23 cellular contexts compared by ENCODE assay signal in the genomic region with DNA sequence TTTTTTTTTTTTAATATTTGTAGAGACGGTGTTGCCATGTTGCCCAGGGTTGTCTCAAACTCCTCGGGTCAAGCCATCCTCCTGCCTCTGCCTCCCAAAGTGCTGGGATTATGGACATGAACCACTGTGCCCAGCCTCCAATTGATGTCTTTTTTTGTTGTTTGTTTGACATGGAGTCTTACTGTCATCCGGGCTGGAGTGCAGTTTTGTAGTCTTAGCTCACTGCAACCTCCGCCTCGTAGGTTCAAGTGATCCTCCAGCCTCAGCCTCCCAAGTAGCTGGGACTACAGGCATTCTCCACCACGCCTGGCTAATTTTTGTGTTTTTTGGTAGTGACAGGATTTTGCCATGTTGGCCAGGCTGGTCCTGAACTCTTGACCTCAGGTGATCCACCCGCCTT. TPM values are rescaled to one million over a fixed set of nuclear protein-coding genes. Genes with fewer than 3 reads are reported as not detected.
DNase-seq lines count a peak whose midpoint lies in the region; ATAC-seq and TF ChIP-seq lines count a peak whose summit lies in the region.
"Had no signal": no experiment of that assay in that cellular context is flagged by ENCODE, and none has a peak within 500 bp of the region (broad histone marks: within the 10 kb centered on the region; RNA-seq: fewer than 3 reads in every experiment).

No MANE protein-coding gene starts in this region.

- peaks cover 65% of the 10 kb centered on the region for H3K4me1 Mint-ChIP-seq in activated CD8-positive, alpha-beta T cell treated with anti-CD3 and anti-CD28 coated beads for 36 hours (ENCODE audit: low read depth)
- H3K4me1 Mint-ChIP-seq in activated CD8-positive, alpha-beta T cell treated with anti-CD3 and anti-CD28 coated beads, Interleukin-2, amount 10 ng/mL, durations not matched to agents 7 days and 5 days (ENCODE audit: low read depth): peaks cover 63% of the 10 kb centered on the region
- peaks cover 23 to 77% (median 52%) of the 10 kb centered on the region in 4 donors for H3K4me1 Mint-ChIP-seq in CD4-positive, CD25-positive, alpha-beta regulatory T cell
- peaks cover 54% of the 10 kb centered on the region for H3K4me1 Mint-ChIP-seq in activated naive CD8-positive, alpha-beta T cell treated with anti-CD3 and anti-CD28 coated beads for 36 hours
- H3K4me1 Mint-ChIP-seq in naive thymus-derived CD8-positive, alpha-beta T cell: peaks cover 40 to 80% (median 69%) of the 10 kb centered on the region in 4 donors

- TF ChIP-seq CTCF in activated CD8-positive, alpha-beta T cell treated with anti-CD3 and anti-CD28 coated beads for 36 hours (IDR thresholded peaks at IDR 0.05): no peak

- no peaks in the 10 kb centered on the region for H3K27me3 ChIP-seq in CD4-positive, CD25-positive, alpha-beta regulatory T cell (ENCODE audit: control insufficient read depth, insufficient read depth, low read length)
- H3K27me3 ChIP-seq: Peyer's patch had no signal

- no peak for DNase-seq in activated CD8-positive, alpha-beta T cell treated with anti-CD3 and anti-CD28 coated beads for 36 hours
- DNase-seq in activated CD8-positive, alpha-beta T cell treated with anti-CD3 and anti-CD28 coated beads, Interleukin-2, amount 10 ng/mL, durations not matched to agents 7 days and 5 days: no peak
- no peak for DNase-seq in CD4-positive, CD25-positive, alpha-beta regulatory T cell
- no peak for DNase-seq in activated naive CD8-positive, alpha-beta T cell treated with anti-CD3 and anti-CD28 coated beads for 36 hours
- no peak for DNase-seq in naive thymus-derived CD8-positive, alpha-beta T cell
- DNase-seq in islet precursor cell (no peak), NCI-H226 (no peak)
- DNase-seq: 8988T; AML-193; C1 segment of cervical spinal cord; Calu3; CD8-positive, alpha-beta memory T cell; DMS153; NCI-H1092; NCI-H1436 treated with DMSO at 0.1 percent for 48 hours; NCI-H2029; NCI-H345; NCI-H524; NCI-H774; Peyer's patch had no signal

- no peak overlapping the region for H3K27ac ChIP-seq in CD4-positive, CD25-positive, alpha-beta regulatory T cell (ENCODE audit: insufficient read depth, low read length, poor library complexity, severe bottlenecking)
- H3K27ac ChIP-seq: Peyer's patch had no signal

- ATAC-seq in activated CD8-positive, alpha-beta T cell treated with anti-CD3 and anti-CD28 coated beads for 36 hours: no peak
- ATAC-seq in activated CD8-positive, alpha-beta T cell treated with anti-CD3 and anti-CD28 coated beads, Interleukin-2, amount 10 ng/mL, durations not matched to agents 7 days and 5 days: no peak
- no peak for ATAC-seq in CD4-positive, CD25-positive, alpha-beta regulatory T cell (ENCODE audit: low read depth in 2 of 2)
- no peak for ATAC-seq in naive thymus-derived CD8-positive, alpha-beta T cell
- ATAC-seq: GM23338, K562 had no signal

- no peak overlapping the region for H3K4me3 Mint-ChIP-seq in activated CD8-positive, alpha-beta T cell treated with anti-CD3 and anti-CD28 coated beads for 36 hours
- no peak overlapping the region for H3K4me3 Mint-ChIP-seq in activated CD8-positive, alpha-beta T cell treated with anti-CD3 and anti-CD28 coated beads, Interleukin-2, amount 10 ng/mL, durations not matched to agents 7 days and 5 days
- peak overlapping the region in 2 of 4 donors; percentile 52 to 53 for H3K4me3 Mint-ChIP-seq in CD4-positive, CD25-positive, alpha-beta regulatory T cell
- H3K4me3 Mint-ChIP-seq in activated naive CD8-positive, alpha-beta T cell treated with anti-CD3 and anti-CD28 coated beads for 36 hours: no peak overlapping the region
- no peak overlapping the region for H3K4me3 Mint-ChIP-seq in naive thymus-derived CD8-positive, alpha-beta T cell
- H3K4me3 Mint-ChIP-seq: GM23338 had no signal

- H3K36me3 Mint-ChIP-seq in activated CD8-positive, alpha-beta T cell treated with anti-CD3 and anti-CD28 coated beads for 36 hours (ENCODE audit: low read depth): peaks cover 60% of the 10 kb centered on the region
- H3K36me3 Mint-ChIP-seq in activated CD8-positive, alpha-beta T cell treated with anti-CD3 and anti-CD28 coated beads, Interleukin-2, amount 10 ng/mL, durations not matched to agents 7 days and 5 days (ENCODE audit: low read depth): peaks cover 62% of the 10 kb centered on the region
- H3K36me3 Mint-ChIP-seq in CD4-positive, CD25-positive, alpha-beta regulatory T cell: peaks cover 42% of the 10 kb centered on the region
- peaks cover 42% of the 10 kb centered on the region for H3K36me3 Mint-ChIP-seq in activated naive CD8-positive, alpha-beta T cell treated with anti-CD3 and anti-CD28 coated beads for 36 hours
- H3K36me3 Mint-ChIP-seq in naive thymus-derived CD8-positive, alpha-beta T cell: peaks cover 0 to 79% (median 4%) of the 10 kb centered on the region in 3 donors

- CTCF ChIA-PET in activated CD8-positive, alpha-beta T cell treated with anti-CD3 and anti-CD28 coated beads for 36 hours (lab: Charles Lee): interaction anchor here (1.2 to 11.3 kb wide), 3 partner anchors 9 to 13 kb away, joined by 3 to 123 read pairs (median 45); a partner anchor contains a TSS
- CTCF ChIA-PET in activated CD8-positive, alpha-beta T cell treated with anti-CD3 and anti-CD28 coated beads, Interleukin-2, amount 10 ng/mL, durations not matched to agents 7 days and 5 days (lab: Charles Lee): interaction anchor here (0.9 to 5.6 kb wide), 7 partner anchors 11 to 347 kb away, joined by 3 to 89 read pairs (median 4); a partner anchor contains a TSS

- H3K27ac Mint-ChIP-seq in activated CD8-positive, alpha-beta T cell treated with anti-CD3 and anti-CD28 coated beads for 36 hours: peak overlapping the region; percentile 90
- H3K27ac Mint-ChIP-seq in activated CD8-positive, alpha-beta T cell treated with anti-CD3 and anti-CD28 coated beads, Interleukin-2, amount 10 ng/mL, durations not matched to agents 7 days and 5 days: no peak overlapping the region
- H3K27ac Mint-ChIP-seq in CD4-positive, CD25-positive, alpha-beta regulatory T cell: peak overlapping the region in 2 of 3 donors; percentile 92 to 97
- H3K27ac Mint-ChIP-seq in activated naive CD8-positive, alpha-beta T cell treated with anti-CD3 and anti-CD28 coated beads for 36 hours: peak overlapping the region; percentile 68
- H3K27ac Mint-ChIP-seq in naive thymus-derived CD8-positive, alpha-beta T cell: peak overlapping the region in 7 of 10 donors; percentile 11 to 82 (median 66)
- H3K27ac Mint-ChIP-seq: GM23338 had no signal

- H3K4me1 ChIP-seq in CD4-positive, CD25-positive, alpha-beta regulatory T cell (ENCODE audit: control insufficient read depth, insufficient read depth, low read length, poor library complexity, severe bottlenecking): peaks cover 45% of the 10 kb centered on the region
- H3K4me1 ChIP-seq: HAP-1 had no signal

- H3K4me3 ChIP-seq in CD4-positive, CD25-positive, alpha-beta regulatory T cell (ENCODE audit: low read depth, low read length): no peak overlapping the region
- H3K4me3 ChIP-seq: GM23338, HAP-1, K562, Peyer's patch had no signal

- POLR2A ChIA-PET in activated CD8-positive, alpha-beta T cell treated with anti-CD3 and anti-CD28 coated beads for 36 hours (lab: Charles Lee): interaction anchor here (1.3 to 4.9 kb wide), 2 partner anchors 8 to 10 kb away, joined by 4 to 30 read pairs; a partner anchor contains a TSS
- POLR2A ChIA-PET in activated CD8-positive, alpha-beta T cell treated with anti-CD3 and anti-CD28 coated beads, Interleukin-2, amount 10 ng/mL, durations not matched to agents 7 days and 5 days (lab: Charles Lee): interaction anchor here (1.9 kb wide), 1 partner anchor 10 kb away, joined by 19 read pairs; a partner anchor contains a TSS
- POLR2A ChIA-PET in naive thymus-derived CD8-positive, alpha-beta T cell (lab: Charles Lee): interaction anchor here (2.7 kb wide), 1 partner anchor 10 kb away, joined by 15 read pairs; a partner anchor contains a TSS

- intact Hi-C loops in activated CD8-positive, alpha-beta T cell treated with anti-CD3 and anti-CD28 coated beads for 36 hours (cut with micrococcal nuclease): no loop called here

- H3K9me3 ChIP-seq in CD4-positive, CD25-positive, alpha-beta regulatory T cell (ENCODE audit: control insufficient read depth in 2 of 2, low read length in 2 of 2): no peaks in the 10 kb centered on the region
- H3K9me3 ChIP-seq: HAP-1, Peyer's patch had no signal

- H3K36me3 ChIP-seq in CD4-positive, CD25-positive, alpha-beta regulatory T cell (ENCODE audit: control insufficient read depth, insufficient read depth, low read length): peaks cover 40% of the 10 kb centered on the region

- H3K9me3 Mint-ChIP-seq in activated CD8-positive, alpha-beta T cell treated with anti-CD3 and anti-CD28 coated beads for 36 hours: no peaks in the 10 kb centered on the region
- H3K9me3 Mint-ChIP-seq in activated CD8-positive, alpha-beta T cell treated with anti-CD3 and anti-CD28 coated beads, Interleukin-2, amount 10 ng/mL, durations not matched to agents 7 days and 5 days (ENCODE audit: insufficient read depth): no peaks in the 10 kb centered on the region
- no peaks in the 10 kb centered on the region for H3K9me3 Mint-ChIP-seq in CD4-positive, CD25-positive, alpha-beta regulatory T cell
- H3K9me3 Mint-ChIP-seq in activated naive CD8-positive, alpha-beta T cell treated with anti-CD3 and anti-CD28 coated beads for 36 hours: no peaks in the 10 kb centered on the region
- H3K9me3 Mint-ChIP-seq in naive thymus-derived CD8-positive, alpha-beta T cell: no peaks in the 10 kb centered on the region
- H3K9me3 Mint-ChIP-seq: CD8-positive, alpha-beta memory T cell; GM23338 had no signal

- H3K27me3 Mint-ChIP-seq in activated CD8-positive, alpha-beta T cell treated with anti-CD3 and anti-CD28 coated beads for 36 hours: no peaks in the 10 kb centered on the region
- no peaks in the 10 kb centered on the region for H3K27me3 Mint-ChIP-seq in activated CD8-positive, alpha-beta T cell treated with anti-CD3 and anti-CD28 coated beads, Interleukin-2, amount 10 ng/mL, durations not matched to agents 7 days and 5 days (ENCODE audit: low read depth)
- no peaks in the 10 kb centered on the region for H3K27me3 Mint-ChIP-seq in CD4-positive, CD25-positive, alpha-beta regulatory T cell
- no peaks in the 10 kb centered on the region for H3K27me3 Mint-ChIP-seq in activated naive CD8-positive, alpha-beta T cell treated with anti-CD3 and anti-CD28 coated beads for 36 hours
- no peaks in the 10 kb centered on the region for H3K27me3 Mint-ChIP-seq in naive thymus-derived CD8-positive, alpha-beta T cell
- H3K27me3 Mint-ChIP-seq: CD8-positive, alpha-beta memory T cell had no signal

RNA-seq across cellular contexts. Expression of a gene that starts 9.4 kb away (rescaled TPM):
- total RNA-seq in activated CD8-positive, alpha-beta T cell treated with anti-CD3 and anti-CD28 coated beads for 36 hours: 1 to 10 TPM; 2.1 to 3.1 TPM
- 1 to 10 TPM; 2.6 to 2.8 TPM for total RNA-seq in activated CD8-positive, alpha-beta T cell treated with anti-CD3 and anti-CD28 coated beads, Interleukin-2, amount 10 ng/mL, durations not matched to agents 7 days and 5 days
- total RNA-seq in CD4-positive, CD25-positive, alpha-beta regulatory T cell: 0.81 TPM
- polyA plus RNA-seq in CD4-positive, CD25-positive, alpha-beta regulatory T cell: 1 to 10 TPM in 1 of 4 donors, under 1 TPM in 2, not detected in 1; 0.73 to 1.4 (median 0.88) TPM
- total RNA-seq in activated naive CD8-positive, alpha-beta T cell treated with anti-CD3 and anti-CD28 coated beads for 36 hours: 1 to 10 TPM; 2.2 to 3.0 TPM
- 1 to 10 TPM in 1 of 2 experiments, under 1 TPM in 1; 0.71 to 1.9 TPM for total RNA-seq in naive thymus-derived CD8-positive, alpha-beta T cell
- polyA plus RNA-seq in naive thymus-derived CD8-positive, alpha-beta T cell: 1 to 10 TPM in 1 of 3 donors, under 1 TPM in 2; 0.49 to 2.5 (median 0.66) TPM

RNA-seq across cellular contexts. Expression of a gene that starts 9.7 kb away (rescaled TPM):
- total RNA-seq in activated CD8-positive, alpha-beta T cell treated with anti-CD3 and anti-CD28 coated beads for 36 hours: 100 to 1,000 TPM; 103 to 107 TPM
- total RNA-seq in activated CD8-positive, alpha-beta T cell treated with anti-CD3 and anti-CD28 coated beads, Interleukin-2, amount 10 ng/mL, durations not matched to agents 7 days and 5 days: 100 to 1,000 TPM; 163 to 165 TPM
- 101 TPM for total RNA-seq in CD4-positive, CD25-positive, alpha-beta regulatory T cell
- 100 to 1,000 TPM; 227 to 259 (median 243) TPM for polyA plus RNA-seq in CD4-positive, CD25-positive, alpha-beta regulatory T cell
- 100 to 1,000 TPM; 121 to 131 TPM for total RNA-seq in activated naive CD8-positive, alpha-beta T cell treated with anti-CD3 and anti-CD28 coated beads for 36 hours
- 100 to 1,000 TPM in 1 of 2 experiments, 10 to 100 TPM in 1; 94.4 to 107 TPM for total RNA-seq in naive thymus-derived CD8-positive, alpha-beta T cell
- polyA plus RNA-seq in naive thymus-derived CD8-positive, alpha-beta T cell: 100 to 1,000 TPM; 235 to 239 (median 236) TPM
